9 cellular contexts compared by ENCODE assay signal in the genomic region with DNA sequence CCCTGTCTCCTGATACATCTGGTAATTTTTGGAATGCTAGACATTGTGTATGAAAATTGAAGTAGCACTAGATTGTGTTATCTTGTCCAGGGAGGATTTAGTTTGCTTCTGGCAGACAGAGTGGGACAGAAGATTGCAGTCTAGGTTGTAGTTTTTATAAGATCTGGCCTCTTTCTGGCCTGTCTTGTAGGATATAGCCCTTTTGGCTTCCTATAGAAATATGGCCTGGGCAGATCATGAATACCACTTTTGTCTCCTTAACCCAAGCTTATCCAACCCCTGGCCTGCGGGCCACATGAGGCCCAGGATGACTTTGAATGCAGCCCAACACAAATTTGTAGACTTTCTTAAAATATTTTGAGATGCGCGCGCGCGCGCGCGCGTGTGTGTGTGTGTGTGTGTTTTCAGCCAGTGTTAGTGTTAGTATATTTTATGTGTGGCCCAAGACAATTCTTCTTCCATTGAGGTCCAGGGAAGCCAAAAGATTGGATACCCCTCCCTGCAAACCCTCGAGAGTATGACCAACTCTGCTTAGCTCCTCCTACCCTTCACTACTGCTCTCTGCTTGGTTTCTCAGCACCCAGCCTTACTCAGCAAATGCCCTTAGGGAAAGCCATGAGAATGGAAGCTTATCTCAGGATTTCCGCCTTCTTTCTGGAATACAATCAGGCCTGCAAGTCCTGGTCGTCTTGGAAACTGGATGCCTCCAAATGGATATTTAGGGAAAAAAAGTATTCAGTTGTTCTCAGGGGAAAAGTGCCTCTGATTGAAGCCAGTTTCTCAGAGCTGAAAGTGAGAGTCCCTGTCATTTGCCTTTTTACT. TPM values are rescaled to one million over a fixed set of nuclear protein-coding genes. Genes with fewer than 3 reads are reported as not detected.
DNase-seq lines count a peak whose midpoint lies in the region; ATAC-seq, FAIRE-seq and TF ChIP-seq lines count a peak whose summit lies in the region.
"Had no signal": no experiment of that assay in that cellular context is flagged by ENCODE, and none has a peak within 500 bp of the region (broad histone marks: within the 10 kb centered on the region; RNA-seq: fewer than 3 reads in every experiment).

No MANE protein-coding gene starts in this region.

- peaks cover 5% of the 10 kb centered on the region for H3K27me3 Mint-ChIP-seq in brain
- no peaks in the 10 kb centered on the region for H3K27me3 Mint-ChIP-seq in memory B cell
- peaks cover 15% of the 10 kb centered on the region for H3K27me3 Mint-ChIP-seq in activated naive CD8-positive, alpha-beta T cell treated with anti-CD3 and anti-CD28 coated beads, Interleukin-2, amount 50 U/mL, for 24 hours

- DNase-seq in ELR (ENCODE audit: low read depth) (peak; percentile 89), HTR-8/SVneo (ENCODE audit: insufficient read length, low spot score) (peak; percentile 85), memory B cell (ENCODE audit: low spot score in 2 of 2) (no peak), putamen (ENCODE audit: low spot score) (no peak), NCI-H524 treated with DMSO at 0.1 percent for 48 hours (lab: John Stamatoyannopoulos, UW) (no peak), D721Med (ENCODE audit: insufficient read length, low spot score) (no peak)
- DNase-seq in activated naive CD8-positive, alpha-beta T cell treated with anti-CD3 and anti-CD28 coated beads, Interleukin-2, amount 50 U/mL, for 24 hours: no peak

- H3K9me3 Mint-ChIP-seq in brain: peaks cover 0 to 12% (median 3%) of the 10 kb centered on the region in 5 experiments
- H3K9me3 Mint-ChIP-seq in memory B cell: peaks cover 5% of the 10 kb centered on the region
- peaks cover 13% of the 10 kb centered on the region for H3K9me3 Mint-ChIP-seq in activated naive CD8-positive, alpha-beta T cell treated with anti-CD3 and anti-CD28 coated beads, Interleukin-2, amount 50 U/mL, for 24 hours

- H3K4me3 Mint-ChIP-seq in brain: peak overlapping the region in 2 of 5 experiments; percentile 2 to 40
- no peak overlapping the region for H3K4me3 Mint-ChIP-seq in memory B cell
- no peak overlapping the region for H3K4me3 Mint-ChIP-seq in activated naive CD8-positive, alpha-beta T cell treated with anti-CD3 and anti-CD28 coated beads, Interleukin-2, amount 50 U/mL, for 24 hours

- no peak for TF ChIP-seq CTCF in brain (conservative IDR thresholded peaks at IDR 0.05)
- no peak for TF ChIP-seq CTCF in D721Med (IDR thresholded peaks at IDR 0.05; ENCODE audit: insufficient read depth, missing control alignments)

- H3K36me3 Mint-ChIP-seq in brain (no peaks in the 10 kb centered on the region), memory B cell (peaks cover 14% of the 10 kb centered on the region)
- peaks cover 9% of the 10 kb centered on the region for H3K36me3 Mint-ChIP-seq in activated naive CD8-positive, alpha-beta T cell treated with anti-CD3 and anti-CD28 coated beads, Interleukin-2, amount 50 U/mL, for 24 hours (ENCODE audit: low read depth)

- H3K4me1 Mint-ChIP-seq in brain (peaks cover 56% of the 10 kb centered on the region), memory B cell (peaks cover 39% of the 10 kb centered on the region)
- peaks cover 55% of the 10 kb centered on the region for H3K4me1 Mint-ChIP-seq in activated naive CD8-positive, alpha-beta T cell treated with anti-CD3 and anti-CD28 coated beads, Interleukin-2, amount 50 U/mL, for 24 hours

- no peak for ATAC-seq in memory B cell (ENCODE audit: low read depth)
- ATAC-seq in activated naive CD8-positive, alpha-beta T cell treated with anti-CD3 and anti-CD28 coated beads, Interleukin-2, amount 50 U/mL, for 24 hours: no peak

- FAIRE-seq in HTR-8/SVneo (lab: Jason Lieb, UNC) (peak; percentile 78), D721Med (lab: Jason Lieb, UNC) (no peak)
- FAIRE-seq: islet of Langerhans had no signal

- H3K27ac Mint-ChIP-seq in brain: peak overlapping the region; percentile 15 to 70 (median 56)
- peak overlapping the region; percentile 20 for H3K27ac Mint-ChIP-seq in memory B cell
- no peak overlapping the region for H3K27ac Mint-ChIP-seq in activated naive CD8-positive, alpha-beta T cell treated with anti-CD3 and anti-CD28 coated beads, Interleukin-2, amount 50 U/mL, for 24 hours

RNA-seq across cellular contexts. Expression of a gene that starts 26.6 kb away (rescaled TPM):
- polyA plus RNA-seq in brain (ENCODE audit: insufficient read depth, low read depth, low replicate concordance): 1.2 TPM

Comparison
In these comparisons a context has a peak if more than half of its experiments do, and no peak if none do; other contexts are left out.
1. DNase-seq: peak in ELR (single experiment) and HTR-8/SVneo (single experiment); none in memory B cell (0 of 2), putamen (single experiment), NCI-H524 treated with DMSO at 0.1 percent for 48 hours (single experiment), activated naive CD8-positive, alpha-beta T cell treated with anti-CD3 and anti-CD28 coated beads, Interleukin-2, amount 50 U/mL, for 24 hours (single experiment) and D721Med (single experiment).